ENCODE assay signal across 12 cellular contexts in genomic region chr16:65833171-65833871, GRCh38.
DNase-seq lines count a peak whose midpoint lies in the region; ATAC-seq, FAIRE-seq and TF ChIP-seq lines count a peak whose summit lies in the region.
"Had no signal": no experiment of that assay in that cellular context is flagged by ENCODE, and none has a peak within 500 bp of the region (broad histone marks: within the 10 kb centered on the region; RNA-seq: fewer than 3 reads in every experiment).

No MANE protein-coding gene starts in this region.

- H3K9me3 Mint-ChIP-seq in astrocyte (ENCODE audit: unreplicated experiment) = no peaks in the 10 kb centered on the region
- H3K9me3 Mint-ChIP-seq: activated naive CD4-positive, alpha-beta T cell treated with anti-CD3 and anti-CD28 coated beads for 36 hours had no signal

- H2AFZ ChIP-seq in astrocyte (ENCODE audit: low read depth, low read length) = no peak overlapping the region

- H3K27ac ChIP-seq in AG04450 (ENCODE audit: low read depth, low read length) (no peak overlapping the region), astrocyte (ENCODE audit: low read depth, low read length) (no peak overlapping the region)
- H3K27ac ChIP-seq: esophagus muscularis mucosa had no signal

- H3K4me2 ChIP-seq in astrocyte (ENCODE audit: low read length) = no peak overlapping the region

- H3K4me3 ChIP-seq in AG04450 (ENCODE audit: low read depth, low read length) = no peak overlapping the region
- H3K4me3 ChIP-seq in HFF-Myc (replicated peaks; ENCODE audit: low read depth, low read length) = no peak overlapping the region
- no peak overlapping the region for H3K4me3 ChIP-seq in astrocyte (ENCODE audit: insufficient read depth, low read depth, low read length)
- H3K4me3 ChIP-seq: esophagus muscularis mucosa had no signal

- no peak for ATAC-seq in GM19035 (IDR thresholded peaks at IDR 0.05; ENCODE audit: unreplicated experiment)

- H3K79me2 ChIP-seq in astrocyte (ENCODE audit: insufficient read depth, low read length) = no peaks in the 10 kb centered on the region

- no peaks in the 10 kb centered on the region for H3K36me3 ChIP-seq in astrocyte (ENCODE audit: insufficient read depth, low read length)
- H3K36me3 ChIP-seq: esophagus muscularis mucosa had no signal

- H3K9me3 ChIP-seq in AG04450 (ENCODE audit: control insufficient read depth, insufficient read depth, low read length) (no peaks in the 10 kb centered on the region), astrocyte (ENCODE audit: insufficient read depth, low read depth, low read length) (no peaks in the 10 kb centered on the region)
- H3K9me3 ChIP-seq: esophagus muscularis mucosa had no signal

- H3K4me3 Mint-ChIP-seq in astrocyte (ENCODE audit: unreplicated experiment) = no peak overlapping the region
- H3K4me3 Mint-ChIP-seq: activated naive CD4-positive, alpha-beta T cell treated with anti-CD3 and anti-CD28 coated beads for 36 hours had no signal

- POLR2A ChIA-PET in AG04450 (lab: Yijun Ruan, JAX) = interaction anchor here (0.6 kb wide), 1 partner anchor 353 kb away, joined by 4 read pairs; no protein-coding TSS in a partner anchor

- CTCF ChIA-PET in AG04450 (lab: Charles Lee) = no interaction called here

- peaks cover 7% of the 10 kb centered on the region for H3K27me3 ChIP-seq in AG04450 (ENCODE audit: control insufficient read depth, insufficient read depth, low read length)
- peaks cover 3% of the 10 kb centered on the region for H3K27me3 ChIP-seq in astrocyte (ENCODE audit: insufficient read depth, low read length)
- H3K27me3 ChIP-seq: esophagus muscularis mucosa had no signal

- peaks cover 3% of the 10 kb centered on the region for H3K4me1 Mint-ChIP-seq in astrocyte (ENCODE audit: low read depth, unreplicated experiment)

- H3K9ac ChIP-seq in astrocyte (ENCODE audit: low read length) = no peak overlapping the region

- no peak overlapping the region for H3K27ac Mint-ChIP-seq in astrocyte (ENCODE audit: unreplicated experiment)
- H3K27ac Mint-ChIP-seq: activated naive CD4-positive, alpha-beta T cell treated with anti-CD3 and anti-CD28 coated beads for 36 hours had no signal

- FAIRE-seq in astrocyte (lab: Jason Lieb, UNC) = no peak
- FAIRE-seq: colon had no signal

- H4K20me1 ChIP-seq in astrocyte (ENCODE audit: insufficient read depth, low read length) = no peaks in the 10 kb centered on the region

- no peaks in the 10 kb centered on the region for H3K4me1 ChIP-seq in astrocyte (ENCODE audit: insufficient read depth, low read length)
- H3K4me1 ChIP-seq: esophagus muscularis mucosa had no signal

- H3K36me3 Mint-ChIP-seq in astrocyte (ENCODE audit: low read depth, unreplicated experiment) = no peaks in the 10 kb centered on the region

- TF ChIP-seq CTCF in AG04450 (IDR thresholded peaks at IDR 0.05; ENCODE audit: low read depth, low read length) (no peak), HFF-Myc (IDR thresholded peaks at IDR 0.05; ENCODE audit: low read depth, low read length, missing control alignments) (no peak), astrocyte (IDR thresholded peaks at IDR 0.05; ENCODE audit: insufficient read depth, low read depth, low read length) (no peak)

- DNase-seq in AG04450 (ENCODE audit: low read depth, low spot score) = peak; percentile 13
- peak; percentile 76 for DNase-seq in HFF-Myc (ENCODE audit: extremely low read depth, low read depth)
- DNase-seq in astrocyte (ENCODE audit: low read depth) = peak; percentile 79
- peak; percentile 16 for DNase-seq in hepatic stellate cell (ENCODE audit: low spot score)
- DNase-seq in hypothalamus (lab: John Stamatoyannopoulos, UW) = no peak
- no peak for DNase-seq in T-helper 1 cell
- DNase-seq in central memory CD4-positive, alpha-beta T cell = no peak
- DNase-seq: activated naive CD4-positive, alpha-beta T cell treated with anti-CD3 and anti-CD28 coated beads for 36 hours; NCI-H2171 had no signal

- peaks cover 17% of the 10 kb centered on the region for H3K27me3 Mint-ChIP-seq in astrocyte (ENCODE audit: low read depth, unreplicated experiment)

Comparison
In these comparisons a context has a peak if more than half of its experiments do, and no peak if none do; other contexts are left out.
1. DNase-seq: peak in AG04450 (single experiment), HFF-Myc (single experiment), astrocyte (single experiment) and hepatic stellate cell (single experiment); none in hypothalamus (0 of 51), T-helper 1 cell (0 of 5) and central memory CD4-positive, alpha-beta T cell (single experiment).